In genomic region chr19:44499559-44499958, GRCh38 we compare ENCODE assay signal across 1 cellular context.
TF ChIP-seq lines count a peak whose summit lies in the region.

No MANE protein-coding gene starts in this region.

TF ChIP-seq in GM23338, 12 proteins besides CTCF, POLR2A, EP300 and RAD21 (continued from another document):
- TF ChIP-seq, protein P1, sequence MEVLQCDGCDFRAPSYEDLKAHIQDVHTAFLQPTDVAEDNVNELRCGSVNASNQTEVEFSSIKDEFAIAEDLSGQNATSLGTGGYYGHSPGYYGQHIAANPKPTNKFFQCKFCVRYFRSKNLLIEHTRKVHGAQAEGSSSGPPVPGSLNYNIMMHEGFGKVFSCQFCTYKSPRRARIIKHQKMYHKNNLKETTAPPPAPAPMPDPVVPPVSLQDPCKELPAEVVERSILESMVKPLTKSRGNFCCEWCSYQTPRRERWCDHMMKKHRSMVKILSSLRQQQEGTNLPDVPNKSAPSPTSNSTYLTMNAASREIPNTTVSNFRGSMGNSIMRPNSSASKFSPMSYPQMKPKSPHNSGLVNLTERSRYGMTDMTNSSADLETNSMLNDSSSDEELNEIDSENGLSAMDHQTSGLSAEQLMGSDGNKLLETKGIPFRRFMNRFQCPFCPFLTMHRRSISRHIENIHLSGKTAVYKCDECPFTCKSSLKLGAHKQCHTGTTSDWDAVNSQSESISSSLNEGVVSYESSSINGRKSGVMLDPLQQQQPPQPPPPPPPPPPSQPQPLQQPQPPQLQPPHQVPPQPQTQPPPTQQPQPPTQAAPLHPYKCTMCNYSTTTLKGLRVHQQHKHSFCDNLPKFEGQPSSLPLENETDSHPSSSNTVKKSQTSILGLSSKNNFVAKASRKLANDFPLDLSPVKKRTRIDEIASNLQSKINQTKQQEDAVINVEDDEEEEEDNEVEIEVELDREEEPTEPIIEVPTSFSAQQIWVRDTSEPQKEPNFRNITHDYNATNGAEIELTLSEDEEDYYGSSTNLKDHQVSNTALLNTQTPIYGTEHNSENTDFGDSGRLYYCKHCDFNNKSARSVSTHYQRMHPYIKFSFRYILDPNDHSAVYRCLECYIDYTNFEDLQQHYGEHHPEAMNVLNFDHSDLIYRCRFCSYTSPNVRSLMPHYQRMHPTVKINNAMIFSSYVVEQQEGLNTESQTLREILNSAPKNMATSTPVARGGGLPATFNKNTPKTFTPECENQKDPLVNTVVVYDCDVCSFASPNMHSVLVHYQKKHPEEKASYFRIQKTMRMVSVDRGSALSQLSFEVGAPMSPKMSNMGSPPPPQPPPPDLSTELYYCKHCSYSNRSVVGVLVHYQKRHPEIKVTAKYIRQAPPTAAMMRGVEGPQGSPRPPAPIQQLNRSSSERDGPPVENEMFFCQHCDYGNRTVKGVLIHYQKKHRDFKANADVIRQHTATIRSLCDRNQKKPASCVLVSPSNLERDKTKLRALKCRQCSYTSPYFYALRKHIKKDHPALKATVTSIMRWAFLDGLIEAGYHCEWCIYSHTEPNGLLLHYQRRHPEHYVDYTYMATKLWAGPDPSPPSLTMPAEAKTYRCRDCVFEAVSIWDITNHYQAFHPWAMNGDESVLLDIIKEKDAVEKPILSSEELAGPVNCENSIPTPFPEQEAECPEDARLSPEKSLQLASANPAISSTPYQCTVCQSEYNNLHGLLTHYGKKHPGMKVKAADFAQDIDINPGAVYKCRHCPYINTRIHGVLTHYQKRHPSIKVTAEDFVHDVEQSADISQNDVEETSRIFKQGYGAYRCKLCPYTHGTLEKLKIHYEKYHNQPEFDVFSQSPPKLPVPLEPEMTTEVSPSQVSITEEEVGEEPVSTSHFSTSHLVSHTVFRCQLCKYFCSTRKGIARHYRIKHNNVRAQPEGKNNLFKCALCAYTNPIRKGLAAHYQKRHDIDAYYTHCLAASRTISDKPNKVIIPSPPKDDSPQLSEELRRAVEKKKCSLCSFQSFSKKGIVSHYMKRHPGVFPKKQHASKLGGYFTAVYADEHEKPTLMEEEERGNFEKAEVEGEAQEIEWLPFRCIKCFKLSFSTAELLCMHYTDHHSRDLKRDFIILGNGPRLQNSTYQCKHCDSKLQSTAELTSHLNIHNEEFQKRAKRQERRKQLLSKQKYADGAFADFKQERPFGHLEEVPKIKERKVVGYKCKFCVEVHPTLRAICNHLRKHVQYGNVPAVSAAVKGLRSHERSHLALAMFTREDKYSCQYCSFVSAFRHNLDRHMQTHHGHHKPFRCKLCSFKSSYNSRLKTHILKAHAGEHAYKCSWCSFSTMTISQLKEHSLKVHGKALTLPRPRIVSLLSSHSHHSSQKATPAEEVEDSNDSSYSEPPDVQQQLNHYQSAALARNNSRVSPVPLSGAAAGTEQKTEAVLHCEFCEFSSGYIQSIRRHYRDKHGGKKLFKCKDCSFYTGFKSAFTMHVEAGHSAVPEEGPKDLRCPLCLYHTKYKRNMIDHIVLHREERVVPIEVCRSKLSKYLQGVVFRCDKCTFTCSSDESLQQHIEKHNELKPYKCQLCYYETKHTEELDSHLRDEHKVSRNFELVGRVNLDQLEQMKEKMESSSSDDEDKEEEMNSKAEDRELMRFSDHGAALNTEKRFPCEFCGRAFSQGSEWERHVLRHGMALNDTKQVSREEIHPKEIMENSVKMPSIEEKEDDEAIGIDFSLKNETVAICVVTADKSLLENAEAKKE (CRISPR knock-in tag; IDR thresholded peaks at IDR 0.05), result no peak
- TF ChIP-seq JUNB (IDR thresholded peaks at IDR 0.05; ENCODE audit: unreplicated experiment) (no peak), ZNF114 (CRISPR knock-in tag; IDR thresholded peaks at IDR 0.05) (no peak)
